ENCODE assay signal across 22 cellular contexts in genomic region chr1:6506210-6507036, GRCh38. TPM values are rescaled to one million over a fixed set of nuclear protein-coding genes. Genes with fewer than 3 reads are reported as not detected.
"Had no signal": no experiment of that assay in that cellular context is flagged by ENCODE, and none has a peak within 500 bp of the region (broad histone marks: within the 10 kb centered on the region; RNA-seq: fewer than 3 reads in every experiment).

No MANE protein-coding gene starts in this region.

- H3K4me1 Mint-ChIP-seq: activated CD4-positive, alpha-beta T cell treated with anti-CD3 and anti-CD28 coated beads, Interleukin-2, amount 10 ng/mL, durations not matched to agents 7 days and 5 days; naive thymus-derived CD4-positive, alpha-beta T cell had no signal

- H3K27me3 Mint-ChIP-seq: activated CD4-positive, alpha-beta T cell treated with anti-CD3 and anti-CD28 coated beads, Interleukin-2, amount 10 ng/mL, durations not matched to agents 7 days and 5 days; activated naive CD8-positive, alpha-beta T cell treated with anti-CD3 and anti-CD28 coated beads, Interleukin-2, amount 10 ng/mL, durations not matched to agents 7 days and 5 days had no signal

- H3K4me3 Mint-ChIP-seq: activated CD4-positive, alpha-beta T cell treated with anti-CD3 and anti-CD28 coated beads, Interleukin-2, amount 10 ng/mL, durations not matched to agents 7 days and 5 days; activated CD8-positive, alpha-beta T cell treated with anti-CD3 and anti-CD28 coated beads, Interleukin-2, amount 10 ng/mL, durations not matched to agents 7 days and 5 days; activated naive CD8-positive, alpha-beta T cell treated with anti-CD3 and anti-CD28 coated beads, Interleukin-2, amount 10 ng/mL, durations not matched to agents 7 days and 5 days; activated T-cell treated with anti-CD3 and anti-CD28 coated beads, Interleukin-2, amount 50 U/mL, for 24 hours; naive thymus-derived CD4-positive, alpha-beta T cell had no signal

- FAIRE-seq: colon, endometrium, keratinocyte, urothelium cell line had no signal

- DNase-seq: activated CD4-positive, alpha-beta T cell treated with anti-CD3 and anti-CD28 coated beads, Interleukin-2, amount 10 ng/mL, durations not matched to agents 7 days and 5 days; activated CD8-positive, alpha-beta T cell treated with anti-CD3 and anti-CD28 coated beads, Interleukin-2, amount 10 ng/mL, durations not matched to agents 7 days and 5 days; activated naive CD4-positive, alpha-beta T cell treated with Interleukin-2 at 50 U/mL for 16 hours; activated naive CD8-positive, alpha-beta T cell treated with anti-CD3 and anti-CD28 coated beads, Interleukin-2, amount 10 ng/mL, durations not matched to agents 7 days and 5 days; activated T-cell treated with anti-CD3 and anti-CD28 coated beads, Interleukin-2, amount 50 U/mL, for 24 hours; erythroblast; foreskin melanocyte; glutamatergic neuron; left ventricle myocardium superior; mesenchymal stem cell; naive thymus-derived CD4-positive, alpha-beta T cell; posterior cingulate gyrus; stimulated activated CD8-positive, alpha-beta memory T cell treated with anti-CD3 and anti-CD28 coated beads, Interleukin-4, amount 100 ng/mL, for 48 hours; stimulated activated naive CD4-positive, alpha-beta T cell had no signal

- H3K9me3 Mint-ChIP-seq: activated CD4-positive, alpha-beta T cell treated with anti-CD3 and anti-CD28 coated beads, Interleukin-2, amount 10 ng/mL, durations not matched to agents 7 days and 5 days; activated naive CD8-positive, alpha-beta T cell treated with anti-CD3 and anti-CD28 coated beads, Interleukin-2, amount 10 ng/mL, durations not matched to agents 7 days and 5 days; activated T-cell treated with anti-CD3 and anti-CD28 coated beads, Interleukin-2, amount 50 U/mL, for 24 hours; activated T-helper 2 cell treated with anti-CD3 and anti-CD28 coated beads, Interferon-gamma antibody, Interleukin-2, Interleukin-4, amounts not matched to agents 10 μg/mL and 5 μg/mL and 100 μg/mL, durations not matched to agents 14 hours and 24 hours and 36 hours; naive thymus-derived CD4-positive, alpha-beta T cell had no signal

- H3K36me3 Mint-ChIP-seq: activated naive CD8-positive, alpha-beta T cell treated with anti-CD3 and anti-CD28 coated beads, Interleukin-2, amount 10 ng/mL, durations not matched to agents 7 days and 5 days; naive thymus-derived CD4-positive, alpha-beta T cell had no signal

- ATAC-seq: activated CD4-positive, CD25-positive, alpha-beta regulatory T cell treated with anti-CD3 and anti-CD28 coated beads, Interleukin-2, amount 50 U/mL, for 24 hours; activated CD8-positive, alpha-beta T cell treated with anti-CD3 and anti-CD28 coated beads, Interleukin-2, amount 10 ng/mL, durations not matched to agents 7 days and 5 days; left ventricle myocardium superior; naive thymus-derived CD4-positive, alpha-beta T cell had no signal

- H3K27ac Mint-ChIP-seq: activated CD4-positive, alpha-beta T cell treated with anti-CD3 and anti-CD28 coated beads, Interleukin-2, amount 10 ng/mL, durations not matched to agents 7 days and 5 days; activated CD8-positive, alpha-beta T cell treated with anti-CD3 and anti-CD28 coated beads, Interleukin-2, amount 10 ng/mL, durations not matched to agents 7 days and 5 days; activated naive CD8-positive, alpha-beta T cell treated with anti-CD3 and anti-CD28 coated beads, Interleukin-2, amount 10 ng/mL, durations not matched to agents 7 days and 5 days; activated T-cell treated with anti-CD3 and anti-CD28 coated beads, Interleukin-2, amount 50 U/mL, for 24 hours; activated T-helper 2 cell treated with anti-CD3 and anti-CD28 coated beads, Interferon-gamma antibody, Interleukin-2, Interleukin-4, amounts not matched to agents 10 μg/mL and 5 μg/mL and 100 μg/mL, durations not matched to agents 14 hours and 24 hours and 36 hours; naive thymus-derived CD4-positive, alpha-beta T cell had no signal

RNA-seq across cellular contexts. Expression of gene TAS1R1, which starts 48.7 kb away (rescaled TPM):
- total RNA-seq: activated CD4-positive, alpha-beta T cell treated with anti-CD3 and anti-CD28 coated beads, Interleukin-2, amount 10 ng/mL, durations not matched to agents 7 days and 5 days; activated CD8-positive, alpha-beta T cell treated with anti-CD3 and anti-CD28 coated beads, Interleukin-2, amount 10 ng/mL, durations not matched to agents 7 days and 5 days; activated naive CD8-positive, alpha-beta T cell treated with anti-CD3 and anti-CD28 coated beads, Interleukin-2, amount 10 ng/mL, durations not matched to agents 7 days and 5 days; activated T-helper 2 cell treated with anti-CD3 and anti-CD28 coated beads, Interferon-gamma antibody, Interleukin-2, Interleukin-4, amounts not matched to agents 10 μg/mL and 5 μg/mL and 100 μg/mL, durations not matched to agents 14 hours and 24 hours and 36 hours; left ventricle myocardium superior; naive thymus-derived CD4-positive, alpha-beta T cell; renal cortical epithelial cell; T-helper 1 cell treated with Interleukin-12 subunit alpha and Interleukin-12 subunit beta and Interleukin-4 antibody, amounts not matched to agents 30 ng/mL and 1 ng/mL, for 36 hours had no signal
